In genomic region chr11:94751216-94751612, GRCh38 we compare ENCODE assay signal across 31 cellular contexts. TPM values are rescaled to one million over a fixed set of nuclear protein-coding genes. Genes with fewer than 3 reads are reported as not detected.
DNase-seq lines count a peak whose midpoint lies in the region; ATAC-seq and TF ChIP-seq lines count a peak whose summit lies in the region.
"Had no signal": no experiment of that assay in that cellular context is flagged by ENCODE, and none has a peak within 500 bp of the region (broad histone marks: within the 10 kb centered on the region; RNA-seq: fewer than 3 reads in every experiment).

No MANE protein-coding gene starts in this region.

- H2AFZ ChIP-seq in GM23338: no peak overlapping the region

- H3K9me3 Mint-ChIP-seq in GM23338: no peaks in the 10 kb centered on the region
- H3K9me3 Mint-ChIP-seq: activated CD8-positive, alpha-beta T cell treated with anti-CD3 and anti-CD28 coated beads for 36 hours; stimulated activated naive CD8-positive, alpha-beta T cell treated with anti-CD3 and anti-CD28 coated beads, Interleukin-15, amount 100 ng/mL, for 72 hours had no signal

- no peak for TF ChIP-seq CTCF in fibroblast of villous mesenchyme (IDR thresholded peaks at IDR 0.05; ENCODE audit: insufficient read depth, low read depth, low read length)
- no peak for TF ChIP-seq CTCF in psoas muscle (IDR thresholded peaks at IDR 0.05)
- no peak for TF ChIP-seq CTCF in GM23338 (conservative IDR thresholded peaks at IDR 0.05; ENCODE audit: low read depth in 2 of 2)

- no peaks in the 10 kb centered on the region for H3K9me3 ChIP-seq in BLaER1 treated with 17β-estradiol and CSF1 and Interleukin-3, amounts not matched to agents 10 nM and 100 nM (replicated peaks in 1 of 11)
- H3K9me3 ChIP-seq in adipocyte (ENCODE audit: control insufficient read depth, low read length): no peaks in the 10 kb centered on the region
- no peaks in the 10 kb centered on the region for H3K9me3 ChIP-seq in psoas muscle
- H3K9me3 ChIP-seq: ovary, Peyer's patch, SJCRH30, tibial artery had no signal

- WGBS in psoas muscle, 3 donors: 69 to 83% (median 72%) methylated on average over 5 of the region's 5 CpGs

- peak overlapping the region in 6 of 11 experiments; percentile 66 to 88 (median 86); a peak in 8 of 22 replicates for H3K4me2 ChIP-seq in BLaER1 treated with 17β-estradiol and CSF1 and Interleukin-3, amounts not matched to agents 10 nM and 100 nM
- H3K4me2 ChIP-seq in GM23338: no peak overlapping the region

- peaks cover 37% of the 10 kb centered on the region for H3K4me1 Mint-ChIP-seq in GM23338
- H3K4me1 Mint-ChIP-seq: B cell; stimulated activated naive CD8-positive, alpha-beta T cell treated with anti-CD3 and anti-CD28 coated beads, Interleukin-15, amount 100 ng/mL, for 72 hours had no signal

- H3K9ac ChIP-seq in BLaER1 treated with 17β-estradiol and CSF1 and Interleukin-3, amounts not matched to agents 10 nM and 100 nM: no peak overlapping the region
- H3K9ac ChIP-seq in adipocyte (ENCODE audit: low read length): peak overlapping the region; percentile 43

- ATAC-seq in psoas muscle (peak in 2 of 4 donors; percentile 63 to 79), HG02970 (IDR thresholded peaks at IDR 0.05; ENCODE audit: low FRiP score, unreplicated experiment) (no peak), GM23338 (no peak)
- ATAC-seq: activated CD8-positive, alpha-beta T cell treated with anti-CD3 and anti-CD28 coated beads for 36 hours; stimulated activated naive CD8-positive, alpha-beta T cell treated with anti-CD3 and anti-CD28 coated beads, Interleukin-15, amount 100 ng/mL, for 72 hours had no signal

- no peaks in the 10 kb centered on the region for H4K20me1 ChIP-seq in BLaER1 treated with 17β-estradiol and CSF1 and Interleukin-3, amounts not matched to agents 10 nM and 100 nM
- no peaks in the 10 kb centered on the region for H4K20me1 ChIP-seq in GM23338 (replicated peaks; ENCODE audit: insufficient read depth)

- DNase-seq in adipocyte (ENCODE audit: low read depth): peak; percentile 58
- DNase-seq in fibroblast of villous mesenchyme (ENCODE audit: low read depth): peak; percentile 60
- peak in 1 of 2 donors; percentile 14 for DNase-seq in psoas muscle
- DNase-seq in NCI-H2081 (lab: John Stamatoyannopoulos, UW): no peak
- DNase-seq in GM23338 (ENCODE audit: low spot score): no peak
- DNase-seq in SHP77 treated with DMSO at 0.1 percent for 48 hours (lab: John Stamatoyannopoulos, UW): no peak
- DNase-seq: ACHN; activated CD8-positive, alpha-beta memory T cell treated with anti-CD3 and anti-CD28 coated beads, Interleukin-2, amount 50 U/mL, for 48 hours; activated CD8-positive, alpha-beta T cell treated with anti-CD3 and anti-CD28 coated beads for 36 hours; activated naive CD4-positive, alpha-beta T cell treated with anti-CD3 and anti-CD28 coated beads, Interleukin-2, amount 50 U/mL, for 16 hours; amygdala; brain microvascular endothelial cell; DMS153; dorsolateral prefrontal cortex; IMR-90; MV-4-11; NCI-H1436; NCI-H2107; NCI-H748 treated with DMSO at 0.1 percent for 48 hours; ovary; Peyer's patch; SJCRH30; stimulated activated CD4-positive, alpha-beta T cell treated with anti-CD3 and anti-CD28 coated beads, Interleukin-12 subunit alpha, Interleukin-12 subunit beta, amount 100 ng/mL, for 4 hours; stimulated activated CD4-positive, alpha-beta T cell treated with anti-CD3 and anti-CD28 coated beads, Interleukin-2, amount 100 ng/mL, for 48 hours; stimulated activated naive CD8-positive, alpha-beta T cell treated with anti-CD3 and anti-CD28 coated beads, Interleukin-15, amount 100 ng/mL, for 72 hours; SW 1271; T-helper 9 cell; tibial artery had no signal

- H3K36me3 Mint-ChIP-seq in GM23338 (ENCODE audit: low read depth): no peaks in the 10 kb centered on the region

- H3K4me3 Mint-ChIP-seq in GM23338: no peak overlapping the region
- H3K4me3 Mint-ChIP-seq: activated CD8-positive, alpha-beta T cell treated with anti-CD3 and anti-CD28 coated beads for 36 hours; B cell; stimulated activated naive CD8-positive, alpha-beta T cell treated with anti-CD3 and anti-CD28 coated beads, Interleukin-15, amount 100 ng/mL, for 72 hours had no signal

- intact Hi-C loops in psoas muscle (cut with DNase I): no loop called here

- no peaks in the 10 kb centered on the region for H3K79me2 ChIP-seq in GM23338 (replicated peaks; ENCODE audit: insufficient read depth)

- H3K27ac Mint-ChIP-seq in GM23338: no peak overlapping the region
- H3K27ac Mint-ChIP-seq: activated CD8-positive, alpha-beta T cell treated with anti-CD3 and anti-CD28 coated beads for 36 hours; B cell; stimulated activated naive CD8-positive, alpha-beta T cell treated with anti-CD3 and anti-CD28 coated beads, Interleukin-15, amount 100 ng/mL, for 72 hours had no signal

- peaks cover 8 to 16% (median 11%) of the 10 kb centered on the region in 10 experiments for H3K4me1 ChIP-seq in BLaER1 treated with 17β-estradiol and CSF1 and Interleukin-3, amounts not matched to agents 10 nM and 100 nM
- H3K4me1 ChIP-seq in adipocyte (ENCODE audit: control insufficient read depth, insufficient read depth, low read length): peaks cover 45% of the 10 kb centered on the region
- peaks cover 39% of the 10 kb centered on the region for H3K4me1 ChIP-seq in psoas muscle
- H3K4me1 ChIP-seq in GM23338 (ENCODE audit: insufficient read depth): peaks cover 8% of the 10 kb centered on the region
- H3K4me1 ChIP-seq: Peyer's patch, SJCRH30 had no signal

- H3F3A ChIP-seq in GM23338 (replicated peaks; ENCODE audit: low read depth): no peaks in the 10 kb centered on the region

- no peak overlapping the region for H3K4me3 ChIP-seq in BLaER1 treated with 17β-estradiol and CSF1 and Interleukin-3, amounts not matched to agents 10 nM and 100 nM
- H3K4me3 ChIP-seq in adipocyte (ENCODE audit: low read length): peak overlapping the region; percentile 74
- no peak overlapping the region for H3K4me3 ChIP-seq in fibroblast of villous mesenchyme (ENCODE audit: low read depth, low read length)
- H3K4me3 ChIP-seq in psoas muscle: peak overlapping the region; percentile 32
- no peak overlapping the region for H3K4me3 ChIP-seq in GM23338
- H3K4me3 ChIP-seq: ovary, Peyer's patch, SJCRH30, tibial artery had no signal

- H3K9me2 ChIP-seq in GM23338 (ENCODE audit: insufficient read depth): 0 out of 2 replicates have a peak, but pooled peaks cover 3% of the 10 kb centered on the region

- no peak overlapping the region for H3K27ac ChIP-seq in BLaER1 treated with 17β-estradiol and CSF1 and Interleukin-3, amounts not matched to agents 10 nM and 100 nM
- H3K27ac ChIP-seq in psoas muscle: peak overlapping the region; percentile 68
- no peak overlapping the region for H3K27ac ChIP-seq in GM23338 (ENCODE audit: low read depth)
- H3K27ac ChIP-seq: brain microvascular endothelial cell, ovary, SJCRH30 had no signal

- peaks cover 1% of the 10 kb centered on the region for H3K27me3 Mint-ChIP-seq in GM23338 (ENCODE audit: insufficient read depth, low read depth, poor library complexity)

- no peaks in the 10 kb centered on the region for H3K27me3 ChIP-seq in BLaER1 treated with 17β-estradiol and CSF1 and Interleukin-3, amounts not matched to agents 10 nM and 100 nM
- no peaks in the 10 kb centered on the region for H3K27me3 ChIP-seq in adipocyte (replicated peaks; ENCODE audit: control insufficient read depth, insufficient read depth, low read length)
- no peaks in the 10 kb centered on the region for H3K27me3 ChIP-seq in psoas muscle (ENCODE audit: insufficient read depth in 3 of 3, low read length in 2 of 3)
- no peaks in the 10 kb centered on the region for H3K27me3 ChIP-seq in GM23338 (ENCODE audit: insufficient read depth)
- H3K27me3 ChIP-seq: brain microvascular endothelial cell, dorsolateral prefrontal cortex, ovary, Peyer's patch, SJCRH30, tibial artery had no signal

- H3K36me3 ChIP-seq in BLaER1 treated with 17β-estradiol and CSF1 and Interleukin-3, amounts not matched to agents 10 nM and 100 nM: no peaks in the 10 kb centered on the region
- H3K36me3 ChIP-seq in adipocyte (ENCODE audit: control insufficient read depth, insufficient read depth, low read length, severe bottlenecking): no peaks in the 10 kb centered on the region
- H3K36me3 ChIP-seq in psoas muscle (ENCODE audit: insufficient read depth in 1 of 2, low read depth in 1 of 2): peaks cover 2 to 28% of the 10 kb centered on the region in 2 donors
- H3K36me3 ChIP-seq in GM23338 (ENCODE audit: insufficient read depth): no peaks in the 10 kb centered on the region
- H3K36me3 ChIP-seq: brain microvascular endothelial cell, ovary, Peyer's patch, SJCRH30, tibial artery had no signal

TF ChIP-seq in GM23338, 12 proteins besides CTCF, POLR2A, EP300 and RAD21:
- TF ChIP-seq CREB1 (CRISPR knock-in tag; IDR thresholded peaks at IDR 0.05; ENCODE audit: low read depth) (no peak), REST (IDR thresholded peaks at IDR 0.05; ENCODE audit: unreplicated experiment) (no peak), EZH2 (IDR thresholded peaks at IDR 0.05; ENCODE audit: low read depth, unreplicated experiment) (no peak)

RNA-seq across cellular contexts. Expression of gene AMOTL1, which starts 16.9 kb away (rescaled TPM):
- 25.9 and 27.7 TPM in 2 replicates for total RNA-seq in fibroblast of villous mesenchyme
- total RNA-seq in psoas muscle: 100 to 1,000 TPM; 225 to 355 (median 292) TPM
- 100 to 1,000 TPM in 1 of 3 donors, 10 to 100 TPM in 2; 46.5 to 162 (median 91.8) TPM for polyA plus RNA-seq in psoas muscle
- 18.7 TPM in 2 replicates for total RNA-seq in GM23338 (2014; rRNA removed; shearing (Covaris generic))
- 4.1 and 4.3 TPM in 2 replicates for polyA plus RNA-seq in GM23338 (2016; fragmentation: Nextera tagmentation; extraction: Ambion mirVana)

Comparison
In these comparisons a context has a peak if more than half of its experiments do, and no peak if none do; other contexts are left out.
1. H3K4me3 ChIP-seq: peak in adipocyte (single experiment) and psoas muscle (single experiment); none in BLaER1 treated with 17β-estradiol and CSF1 and Interleukin-3, amounts not matched to agents 10 nM and 100 nM (0 of 10), fibroblast of villous mesenchyme (single experiment) and GM23338 (single experiment).
2. DNase-seq: peak in adipocyte (single experiment) and fibroblast of villous mesenchyme (single experiment); none in NCI-H2081 (0 of 2), GM23338 (single experiment) and SHP77 treated with DMSO at 0.1 percent for 48 hours (single experiment).